Comparison of ENCODE assay signal across 29 cellular contexts in genomic region chr12:94114166-94114565, GRCh38.
"Had no signal": no experiment of that assay in that cellular context is flagged by ENCODE, and none has a peak within 500 bp of the region (broad histone marks: within the 10 kb centered on the region; RNA-seq: fewer than 3 reads in every experiment).

No MANE protein-coding gene starts in this region.

- H3K36me3 Mint-ChIP-seq: stimulated activated effector memory CD8-positive, alpha-beta T cell treated with anti-CD3 and anti-CD28 coated beads, Interleukin-12 subunit alpha, Interleukin-12 subunit beta, amount 100 ng/mL, for 72 hours; stimulated activated memory B cell treated with anti-CD40 and anti-IgM and Interleukin-4, amounts not matched to agents 10 μg/mL and 1 μg/mL and 100 μg/mL, for 72 hours; stimulated activated naive B cell treated with anti-CD40 and anti-IgM and Interleukin-4, amounts not matched to agents 10 μg/mL and 1 μg/mL and 100 μg/mL, for 72 hours; type B pancreatic cell had no signal

- H3K27me3 Mint-ChIP-seq: stimulated activated memory B cell treated with anti-CD40 and anti-IgM and Interleukin-4, amounts not matched to agents 10 μg/mL and 1 μg/mL and 100 μg/mL, for 72 hours; stimulated activated naive B cell treated with anti-CD40 and anti-IgM and Interleukin-4, amounts not matched to agents 10 μg/mL and 1 μg/mL and 100 μg/mL, for 72 hours; stimulated activated naive CD8-positive, alpha-beta T cell treated with anti-CD3 and anti-CD28 coated beads, Interleukin-15, amount 100 ng/mL, for 72 hours; stimulated activated naive CD8-positive, alpha-beta T cell treated with anti-CD3 and anti-CD28 coated beads, Interleukin-15, Interleukin-2, amounts not matched to agents 100 ng/mL and 50 ng/mL, for 24 hours had no signal

- ATAC-seq: stimulated activated effector memory CD8-positive, alpha-beta T cell treated with anti-CD3 and anti-CD28 coated beads, Interleukin-12 subunit alpha, Interleukin-12 subunit beta, amount 100 ng/mL, for 72 hours; stimulated activated memory B cell treated with anti-CD40 and anti-IgM and Interleukin-4, amounts not matched to agents 10 μg/mL and 1 μg/mL and 100 μg/mL, for 72 hours; stimulated activated naive B cell treated with anti-CD40 and anti-IgM and Interleukin-4, amounts not matched to agents 10 μg/mL and 1 μg/mL and 100 μg/mL, for 72 hours; stimulated activated naive CD8-positive, alpha-beta T cell treated with anti-CD3 and anti-CD28 coated beads, Interleukin-15, amount 100 ng/mL, for 72 hours; stimulated activated naive CD8-positive, alpha-beta T cell treated with anti-CD3 and anti-CD28 coated beads, Interleukin-15, Interleukin-2, amounts not matched to agents 100 U/mL and 50 U/mL, for 24 hours; upper lobe of right lung had no signal

- H3K9me3 Mint-ChIP-seq: stimulated activated effector memory CD8-positive, alpha-beta T cell treated with anti-CD3 and anti-CD28 coated beads, Interleukin-12 subunit alpha, Interleukin-12 subunit beta, amount 100 ng/mL, for 72 hours; stimulated activated memory B cell treated with anti-CD40 and anti-IgM and Interleukin-4, amounts not matched to agents 10 μg/mL and 1 μg/mL and 100 μg/mL, for 72 hours; stimulated activated naive B cell treated with anti-CD40 and anti-IgM and Interleukin-4, amounts not matched to agents 10 μg/mL and 1 μg/mL and 100 μg/mL, for 72 hours; stimulated activated naive CD8-positive, alpha-beta T cell treated with anti-CD3 and anti-CD28 coated beads, Interleukin-15, amount 100 ng/mL, for 72 hours; stimulated activated naive CD8-positive, alpha-beta T cell treated with anti-CD3 and anti-CD28 coated beads, Interleukin-15, Interleukin-2, amounts not matched to agents 100 ng/mL and 50 ng/mL, for 24 hours; type B pancreatic cell had no signal

- H3K27me3 ChIP-seq: suprapubic skin, testis, thyroid gland, tibial artery, tibial nerve, transverse colon, upper lobe of left lung, upper lobe of right lung, uterus, vagina had no signal

- H3K27ac Mint-ChIP-seq: stimulated activated effector memory CD8-positive, alpha-beta T cell treated with anti-CD3 and anti-CD28 coated beads, Interleukin-12 subunit alpha, Interleukin-12 subunit beta, amount 100 ng/mL, for 72 hours; stimulated activated memory B cell treated with anti-CD40 and anti-IgM and Interleukin-4, amounts not matched to agents 10 μg/mL and 1 μg/mL and 100 μg/mL, for 72 hours; stimulated activated naive B cell treated with anti-CD40 and anti-IgM and Interleukin-4, amounts not matched to agents 10 μg/mL and 1 μg/mL and 100 μg/mL, for 72 hours; stimulated activated naive CD8-positive, alpha-beta T cell treated with anti-CD3 and anti-CD28 coated beads, Interleukin-15, amount 100 ng/mL, for 72 hours; stimulated activated naive CD8-positive, alpha-beta T cell treated with anti-CD3 and anti-CD28 coated beads, Interleukin-15, Interleukin-2, amounts not matched to agents 100 ng/mL and 50 ng/mL, for 24 hours; type B pancreatic cell had no signal

- FAIRE-seq: urothelium cell line had no signal

- H3K4me1 ChIP-seq: stomach, suprapubic skin, testis, thyroid gland, tibial artery, tibial nerve, transverse colon, upper lobe of left lung, upper lobe of right lung, uterus, vagina had no signal

- H3K4me3 Mint-ChIP-seq: stimulated activated effector memory CD8-positive, alpha-beta T cell treated with anti-CD3 and anti-CD28 coated beads, Interleukin-12 subunit alpha, Interleukin-12 subunit beta, amount 100 ng/mL, for 72 hours; stimulated activated memory B cell treated with anti-CD40 and anti-IgM and Interleukin-4, amounts not matched to agents 10 μg/mL and 1 μg/mL and 100 μg/mL, for 72 hours; stimulated activated naive B cell treated with anti-CD40 and anti-IgM and Interleukin-4, amounts not matched to agents 10 μg/mL and 1 μg/mL and 100 μg/mL, for 72 hours; stimulated activated naive CD8-positive, alpha-beta T cell treated with anti-CD3 and anti-CD28 coated beads, Interleukin-15, amount 100 ng/mL, for 72 hours; stimulated activated naive CD8-positive, alpha-beta T cell treated with anti-CD3 and anti-CD28 coated beads, Interleukin-15, Interleukin-2, amounts not matched to agents 100 ng/mL and 50 ng/mL, for 24 hours; type B pancreatic cell had no signal

- H3K4me3 ChIP-seq: stomach, suprapubic skin, testis, thoracic aorta, thyroid gland, tibial artery, tibial nerve, transverse colon, upper lobe of left lung, upper lobe of right lung, uterus, vagina had no signal

- H3K36me3 ChIP-seq: stomach, suprapubic skin, thoracic aorta, thyroid gland, tibial artery, tibial nerve, transverse colon, upper lobe of left lung, upper lobe of right lung, uterus, vagina had no signal

- H3K9me3 ChIP-seq: suprapubic skin, testis, thoracic aorta, thyroid gland, tibial artery, transverse colon, upper lobe of left lung, upper lobe of right lung, uterus, vagina had no signal

- H3K27ac ChIP-seq: stomach, suprapubic skin, testis, thoracic aorta, thyroid gland, tibial artery, tibial nerve, transverse colon, upper lobe of left lung, upper lobe of right lung, uterus, vagina had no signal

- DNase-seq: stimulated activated CD4-positive, alpha-beta T cell treated with anti-CD3 and anti-CD28 coated beads, Interleukin-2, amount 100 ng/mL, for 48 hours; stimulated activated CD4-positive, alpha-beta T cell treated with anti-CD3 and anti-CD28 coated beads, Interleukin-4, amount 100 ng/mL, for 1 hour; stimulated activated CD4-positive, alpha-beta T cell treated with anti-CD3 and anti-CD28 coated beads, Interleukin-4, amount 100 ng/mL, for 24 hours; stimulated activated CD4-positive, alpha-beta T cell treated with anti-CD3 and anti-CD28 coated beads, Interleukin-4, amount 100 ng/mL, for 4 hours; stimulated activated CD8-positive, alpha-beta memory T cell treated with anti-CD3 and anti-CD28 coated beads, Interleukin-4, amount 100 ng/mL, for 48 hours; stimulated activated naive B cell treated with anti-CD40 and anti-IgM and Interleukin-4, amounts not matched to agents 10 μg/mL and 1 μg/mL and 100 μg/mL, for 72 hours; stimulated activated naive CD4-positive, alpha-beta T cell; stimulated activated naive CD4-positive, alpha-beta T cell treated with Interleukin-2 at 50 U/mL for 16 hours; stimulated activated naive CD8-positive, alpha-beta T cell treated with anti-CD3 and anti-CD28 coated beads, Interleukin-15, amount 100 ng/mL, for 72 hours; stimulated activated naive CD8-positive, alpha-beta T cell treated with anti-CD3 and anti-CD28 coated beads, Interleukin-15, Interleukin-2, amounts not matched to agents 100 U/mL and 50 U/mL, for 24 hours; stomach; substantia nigra; testis; thyroid gland; tibial artery; transverse colon; trophoblast cell; upper lobe of left lung; upper lobe of right lung; uterus had no signal
